ENCODE assay signal across 1 cellular context in genomic region chr16:75341934-75342811, GRCh38.
TF ChIP-seq lines count a peak whose summit lies in the region.

No MANE protein-coding gene starts in this region.

TF ChIP-seq in liver, 16 proteins besides CTCF, POLR2A, EP300 and RAD21 (continued from another document):
- no peak for TF ChIP-seq REST (IDR thresholded peaks at IDR 0.05)
- TF ChIP-seq EGR1 (IDR thresholded peaks at IDR 0.05; ENCODE audit: low read depth in 2 of 2), result no peak
- TF ChIP-seq ZBTB33 (IDR thresholded peaks at IDR 0.05), result no peak
- no peak for TF ChIP-seq GABPA (IDR thresholded peaks at IDR 0.05 in 1 of 2, conservative IDR thresholded peaks at IDR 0.05 in 1 of 2)
- TF ChIP-seq ATF3 (IDR thresholded peaks at IDR 0.05), result no peak
- TF ChIP-seq TAF1 (conservative IDR thresholded peaks at IDR 0.05), result no peak
- peak in 1 of 2 donors; percentile 54 for TF ChIP-seq JUND (IDR thresholded peaks at IDR 0.05)
- no peak for TF ChIP-seq FOXA2 (IDR thresholded peaks at IDR 0.05)
- TF ChIP-seq MAX (IDR thresholded peaks at IDR 0.05), result no peak
- TF ChIP-seq SP1 (IDR thresholded peaks at IDR 0.05), result no peak
- TF ChIP-seq YY1 (IDR thresholded peaks at IDR 0.05), result peak; percentile 55
- no peak for TF ChIP-seq FOXA1 (IDR thresholded peaks at IDR 0.05)
